In the genomic region with DNA sequence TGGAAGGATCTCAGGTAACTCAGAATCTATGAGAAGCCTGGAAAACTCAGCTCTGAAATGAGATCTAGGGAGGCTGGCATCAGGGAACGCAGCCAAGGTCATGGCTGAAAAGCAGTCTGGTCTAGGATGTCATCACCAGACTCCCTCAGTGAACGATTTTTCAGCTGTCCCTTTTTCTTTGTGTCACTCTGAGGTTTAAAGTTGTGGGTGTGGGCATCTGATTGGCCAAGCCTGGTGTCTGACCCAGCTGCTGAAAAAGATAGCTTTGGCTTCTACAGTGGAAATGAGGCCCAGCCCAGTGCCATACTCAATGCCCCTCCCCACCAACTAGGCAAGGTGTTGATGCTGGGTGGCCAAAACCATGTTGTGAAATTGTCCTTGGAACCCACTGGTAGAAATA, we compare ENCODE assay signal across 20 cellular contexts.
"Had no signal": no experiment of that assay in that cellular context is flagged by ENCODE, and none has a peak within 500 bp of the region (broad histone marks: within the 10 kb centered on the region; RNA-seq: fewer than 3 reads in every experiment).

No MANE protein-coding gene starts in this region.

- H3K36me3 ChIP-seq: ovary had no signal

- H3K27ac Mint-ChIP-seq: activated CD4-positive, alpha-beta T cell treated with anti-CD3 and anti-CD28 coated beads, Interleukin-2, amount 10 ng/mL, durations not matched to agents 7 days and 5 days; activated naive CD8-positive, alpha-beta T cell treated with anti-CD3 and anti-CD28 coated beads, Interleukin-2, amount 10 ng/mL, durations not matched to agents 7 days and 5 days; activated T-helper 1 cell treated with anti-CD3 and anti-CD28 coated beads, Interleukin-12 subunit alpha, Interleukin-12 subunit beta, Interleukin-2, Interleukin-4 antibody, amounts not matched to agents 30 ng/mL and 10 ng/mL and 1 ng/mL, durations not matched to agents 14 hours and 24 hours and 36 hours; effector memory CD8-positive, alpha-beta T cell; neural progenitor cell; stimulated activated effector memory CD8-positive, alpha-beta T cell treated with anti-CD3 and anti-CD28 coated beads, Interleukin-12 subunit alpha, Interleukin-12 subunit beta, amount 100 ng/mL, for 72 hours; T-helper 2 cell treated with Interferon-gamma antibody and Interleukin-4, amounts not matched to agents 5 μg/mL and 100 μg/mL, for 36 hours had no signal

- H3K27ac ChIP-seq: brain microvascular endothelial cell, heart left ventricle, lower lobe of right lung, neural progenitor cell, ovary, sigmoid colon, thyroid gland had no signal

- ATAC-seq: effector memory CD8-positive, alpha-beta T cell; lower lobe of right lung; stimulated activated effector memory CD8-positive, alpha-beta T cell treated with anti-CD3 and anti-CD28 coated beads, Interleukin-12 subunit alpha, Interleukin-12 subunit beta, amount 100 ng/mL, for 72 hours had no signal

- H3K9ac ChIP-seq: neural progenitor cell had no signal

- H3K4me1 ChIP-seq: neural progenitor cell, thyroid gland had no signal

- H3K9me3 Mint-ChIP-seq: activated CD4-positive, alpha-beta T cell treated with anti-CD3 and anti-CD28 coated beads, Interleukin-2, amount 10 ng/mL, durations not matched to agents 7 days and 5 days; activated naive CD8-positive, alpha-beta T cell treated with anti-CD3 and anti-CD28 coated beads, Interleukin-2, amount 10 ng/mL, durations not matched to agents 7 days and 5 days; activated T-helper 1 cell treated with anti-CD3 and anti-CD28 coated beads, Interleukin-12 subunit alpha, Interleukin-12 subunit beta, Interleukin-2, Interleukin-4 antibody, amounts not matched to agents 30 ng/mL and 10 ng/mL and 1 ng/mL, durations not matched to agents 14 hours and 24 hours and 36 hours; effector memory CD8-positive, alpha-beta T cell; neural progenitor cell; stimulated activated effector memory CD8-positive, alpha-beta T cell treated with anti-CD3 and anti-CD28 coated beads, Interleukin-12 subunit alpha, Interleukin-12 subunit beta, amount 100 ng/mL, for 72 hours; T-helper 2 cell treated with Interferon-gamma antibody and Interleukin-4, amounts not matched to agents 5 μg/mL and 100 μg/mL, for 36 hours had no signal

- H3K9me3 ChIP-seq: heart left ventricle, lower lobe of right lung, ovary, sigmoid colon, thyroid gland had no signal

- H3K4me3 Mint-ChIP-seq: activated CD4-positive, alpha-beta T cell treated with anti-CD3 and anti-CD28 coated beads, Interleukin-2, amount 10 ng/mL, durations not matched to agents 7 days and 5 days; activated naive CD8-positive, alpha-beta T cell treated with anti-CD3 and anti-CD28 coated beads, Interleukin-2, amount 10 ng/mL, durations not matched to agents 7 days and 5 days; activated T-helper 1 cell treated with anti-CD3 and anti-CD28 coated beads, Interleukin-12 subunit alpha, Interleukin-12 subunit beta, Interleukin-2, Interleukin-4 antibody, amounts not matched to agents 30 ng/mL and 10 ng/mL and 1 ng/mL, durations not matched to agents 14 hours and 24 hours and 36 hours; effector memory CD8-positive, alpha-beta T cell; neural progenitor cell; stimulated activated effector memory CD8-positive, alpha-beta T cell treated with anti-CD3 and anti-CD28 coated beads, Interleukin-12 subunit alpha, Interleukin-12 subunit beta, amount 100 ng/mL, for 72 hours; T-helper 2 cell treated with Interferon-gamma antibody and Interleukin-4, amounts not matched to agents 5 μg/mL and 100 μg/mL, for 36 hours had no signal

- H3K4me3 ChIP-seq: heart left ventricle, lower lobe of right lung, neural progenitor cell, ovary, sigmoid colon, thyroid gland had no signal

- H3K27me3 ChIP-seq: brain microvascular endothelial cell, heart left ventricle, neural progenitor cell, ovary, sigmoid colon, thyroid gland had no signal

- H3K27me3 Mint-ChIP-seq: activated CD4-positive, alpha-beta T cell treated with anti-CD3 and anti-CD28 coated beads, Interleukin-2, amount 10 ng/mL, durations not matched to agents 7 days and 5 days; activated naive CD8-positive, alpha-beta T cell treated with anti-CD3 and anti-CD28 coated beads, Interleukin-2, amount 10 ng/mL, durations not matched to agents 7 days and 5 days; effector memory CD8-positive, alpha-beta T cell had no signal

- DNase-seq: activated CD4-positive, alpha-beta T cell treated with anti-CD3 and anti-CD28 coated beads, Interleukin-2, amount 10 ng/mL, durations not matched to agents 7 days and 5 days; activated CD8-positive, alpha-beta memory T cell treated with anti-CD3 and anti-CD28 coated beads, Interleukin-2, amount 50 U/mL, for 48 hours; activated naive CD4-positive, alpha-beta T cell; activated naive CD8-positive, alpha-beta T cell treated with anti-CD3 and anti-CD28 coated beads, Interleukin-2, amount 10 ng/mL, durations not matched to agents 7 days and 5 days; anterior cingulate cortex; brain microvascular endothelial cell; dermis blood vessel endothelial cell; effector memory CD8-positive, alpha-beta T cell; foreskin melanocyte; heart left ventricle; lower lobe of right lung; ovary; sigmoid colon; stimulated activated CD4-positive, alpha-beta T cell treated with anti-CD3 and anti-CD28 coated beads, Interleukin-12 subunit alpha, Interleukin-12 subunit beta, amount 100 ng/mL, for 4 hours; stimulated activated CD4-positive, alpha-beta T cell treated with anti-CD3 and anti-CD28 coated beads, Interleukin-2, amount 100 ng/mL, for 24 hours; thyroid gland had no signal

- H3K4me1 Mint-ChIP-seq: activated CD4-positive, alpha-beta T cell treated with anti-CD3 and anti-CD28 coated beads, Interleukin-2, amount 10 ng/mL, durations not matched to agents 7 days and 5 days; activated naive CD8-positive, alpha-beta T cell treated with anti-CD3 and anti-CD28 coated beads, Interleukin-2, amount 10 ng/mL, durations not matched to agents 7 days and 5 days; neural progenitor cell; stimulated activated effector memory CD8-positive, alpha-beta T cell treated with anti-CD3 and anti-CD28 coated beads, Interleukin-12 subunit alpha, Interleukin-12 subunit beta, amount 100 ng/mL, for 72 hours had no signal
